Comparison of ENCODE assay signal across 20 cellular contexts in genomic region chrX:44850891-44851290, GRCh38. TPM values are rescaled to one million over a fixed set of nuclear protein-coding genes. Genes with fewer than 3 reads are reported as not detected.
"Had no signal": no experiment of that assay in that cellular context is flagged by ENCODE, and none has a peak within 500 bp of the region (broad histone marks: within the 10 kb centered on the region; RNA-seq: fewer than 3 reads in every experiment).

No MANE protein-coding gene starts in this region.

RNA-seq across cellular contexts. Expression of gene DUSP21, which starts 7.1 kb away (rescaled TPM):
- total RNA-seq: activated B cell treated with CpG ODN at 0.5 μM for 24 hours; activated CD4-positive, alpha-beta T cell treated with anti-CD3 and anti-CD28 coated beads, Interleukin-2, amount 10 ng/mL, durations not matched to agents 7 days and 5 days; activated CD8-positive, alpha-beta memory T cell treated with anti-CD3 and anti-CD28 coated beads for 36 hours; activated CD8-positive, alpha-beta memory T cell treated with anti-CD3 and anti-CD28 coated beads, Interleukin-2, amount 10 ng/mL, durations not matched to agents 7 days and 5 days; activated CD8-positive, alpha-beta T cell treated with anti-CD3 and anti-CD28 coated beads, Interleukin-2, amount 10 ng/mL, durations not matched to agents 7 days and 5 days; activated naive CD4-positive, alpha-beta T cell treated with anti-CD3 and anti-CD28 coated beads for 36 hours; activated naive CD8-positive, alpha-beta T cell treated with anti-CD3 and anti-CD28 coated beads for 36 hours; activated T-helper 1 cell treated with anti-CD3 and anti-CD28 coated beads, Interleukin-12 subunit alpha, Interleukin-12 subunit beta, Interleukin-2, Interleukin-4 antibody, amounts not matched to agents 30 ng/mL and 10 ng/mL and 1 ng/mL, durations not matched to agents 14 hours and 24 hours and 36 hours; activated T-helper 2 cell treated with anti-CD3 and anti-CD28 coated beads, Interferon-gamma antibody, Interleukin-2, Interleukin-4, amounts not matched to agents 10 μg/mL and 5 μg/mL and 100 μg/mL, durations not matched to agents 14 hours and 24 hours and 36 hours; adrenal gland; aorta; body of pancreas; chondrocyte; dermis blood vessel endothelial cell; esophagus muscularis mucosa; foreskin keratinocyte; gastrocnemius medialis; heart right ventricle; hepatocyte; T-helper 2 cell treated with Interferon-gamma antibody and Interleukin-4, amounts not matched to agents 100 ng/mL and 5 ng/mL, for 36 hours had no signal
- polyA plus RNA-seq: adrenal gland, aorta, foreskin keratinocyte, heart right ventricle, hepatocyte had no signal
